ENCODE assay signal across 18 cellular contexts in the genomic region with DNA sequence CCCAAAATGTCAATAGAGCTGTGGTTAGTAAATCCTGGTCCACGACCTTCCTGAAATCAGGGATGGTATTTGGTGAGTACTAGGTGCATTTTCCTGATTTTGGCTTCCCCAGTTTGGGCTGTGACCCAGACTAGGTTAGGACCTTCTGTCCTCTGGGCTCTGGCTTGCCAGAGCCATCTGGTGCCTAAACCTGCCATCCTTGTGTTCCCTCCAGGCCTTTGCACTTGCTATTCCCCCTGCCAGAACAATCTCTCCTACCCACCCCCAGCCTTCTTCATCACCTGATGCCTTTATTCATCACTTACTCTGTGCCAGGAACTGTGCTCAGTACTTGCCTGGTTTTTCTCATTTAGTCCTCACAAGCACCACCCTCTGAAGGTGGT.
DNase-seq lines count a peak whose midpoint lies in the region; ATAC-seq lines count a peak whose summit lies in the region.
"Had no signal": no experiment of that assay in that cellular context is flagged by ENCODE, and none has a peak within 500 bp of the region (broad histone marks: within the 10 kb centered on the region; RNA-seq: fewer than 3 reads in every experiment).

No MANE protein-coding gene starts in this region.

- no peak for ATAC-seq in activated naive CD4-positive, alpha-beta T cell treated with anti-CD3 and anti-CD28 coated beads, Interleukin-2, amount 50 U/mL, for 72 hours
- ATAC-seq: GM12878 had no signal

- DNase-seq in NCI-H1694 treated with DMSO at 0.1 percent for 48 hours (lab: John Stamatoyannopoulos, UW) = peak; percentile 11
- DNase-seq in NCI-H1694 (lab: John Stamatoyannopoulos, UW) = no peak
- DNase-seq in cerebellar cortex (ENCODE audit: low spot score) = peak; percentile 96
- peak; percentile 87 for DNase-seq in cerebellum (ENCODE audit: low spot score)
- no peak for DNase-seq in KG1 (lab: John Stamatoyannopoulos, UW)
- no peak for DNase-seq in activated naive CD4-positive, alpha-beta T cell treated with anti-CD3 and anti-CD28 coated beads, Interleukin-2, amount 50 U/mL, for 72 hours (ENCODE audit: low spot score in 2 of 2)
- DNase-seq: 8988T; ACHN; BE2C; Caco-2; Calu3; CD4-positive, alpha-beta memory T cell; CD4-positive, CD25-positive, alpha-beta regulatory T cell; CD8-positive, alpha-beta memory T cell; DMS79 treated with DMSO at 0.1 percent for 48 hours; GDM1 had no signal

- H3K27ac Mint-ChIP-seq in activated naive CD4-positive, alpha-beta T cell treated with anti-CD3 and anti-CD28 coated beads, Interleukin-2, amount 50 U/mL, for 72 hours = no peak overlapping the region
- H3K27ac Mint-ChIP-seq: CD14-positive monocyte; CD4-positive, alpha-beta memory T cell; CD4-positive, CD25-positive, alpha-beta regulatory T cell had no signal

- no peaks in the 10 kb centered on the region for H3K36me3 Mint-ChIP-seq in activated naive CD4-positive, alpha-beta T cell treated with anti-CD3 and anti-CD28 coated beads, Interleukin-2, amount 50 U/mL, for 72 hours
- H3K36me3 Mint-ChIP-seq: CD14-positive monocyte; CD4-positive, alpha-beta memory T cell; CD4-positive, CD25-positive, alpha-beta regulatory T cell had no signal

- no peaks in the 10 kb centered on the region for H3K9me3 Mint-ChIP-seq in activated naive CD4-positive, alpha-beta T cell treated with anti-CD3 and anti-CD28 coated beads, Interleukin-2, amount 50 U/mL, for 72 hours
- H3K9me3 Mint-ChIP-seq: CD4-positive, alpha-beta memory T cell; CD4-positive, CD25-positive, alpha-beta regulatory T cell had no signal

Comparison
In these comparisons a context has a peak if more than half of its experiments do, and no peak if none do; other contexts are left out.
1. DNase-seq: peak in NCI-H1694 treated with DMSO at 0.1 percent for 48 hours (single experiment), cerebellar cortex (single experiment) and cerebellum (single experiment); none in NCI-H1694 (single experiment), KG1 (single experiment) and activated naive CD4-positive, alpha-beta T cell treated with anti-CD3 and anti-CD28 coated beads, Interleukin-2, amount 50 U/mL, for 72 hours (0 of 2).